Comparison of ENCODE assay signal across 15 cellular contexts in the genomic region with DNA sequence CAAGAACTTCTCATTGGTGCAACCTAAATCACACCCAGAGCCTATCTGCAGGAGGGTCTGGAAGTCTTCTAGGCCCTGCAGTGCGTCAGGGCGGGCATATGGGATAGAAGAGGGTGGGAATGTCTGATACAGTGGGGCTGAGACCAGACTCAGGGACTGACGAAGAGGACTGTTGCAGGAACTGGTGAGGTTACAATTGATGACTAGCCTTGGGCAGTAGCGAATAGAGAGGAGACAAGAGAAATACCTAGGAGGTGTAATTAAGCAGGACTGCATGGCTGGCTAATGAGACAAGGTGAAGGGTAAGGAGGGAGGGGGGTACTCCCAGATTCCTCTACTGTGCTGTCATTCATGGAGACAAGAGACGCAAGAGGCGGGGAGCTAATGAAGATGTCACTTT.
DNase-seq lines count a peak whose midpoint lies in the region; ATAC-seq, FAIRE-seq and TF ChIP-seq lines count a peak whose summit lies in the region.
"Had no signal": no experiment of that assay in that cellular context is flagged by ENCODE, and none has a peak within 500 bp of the region (broad histone marks: within the 10 kb centered on the region; RNA-seq: fewer than 3 reads in every experiment).

No MANE protein-coding gene starts in this region.

- no peak overlapping the region for H4K8ac ChIP-seq in H1 (ENCODE audit: extremely low read depth, insufficient read depth, low read length)

- H3K36me3 ChIP-seq in cardiac muscle cell (no peaks in the 10 kb centered on the region), heart right ventricle (peaks cover 0 to 19% (median 0%) of the 10 kb centered on the region in 9 donors), H1 (ENCODE audit: control insufficient read depth in 2 of 4, insufficient read depth in 4 of 4, low read length in 3 of 4) (no peaks in the 10 kb centered on the region; a peak in 1 of 8 replicates)

- no peak overlapping the region for H3K4ac ChIP-seq in H1 (replicated peaks; ENCODE audit: insufficient read length, low read depth, low read length)

- FAIRE-seq in H1 (lab: Jason Lieb, UNC), result no peak
- FAIRE-seq: GM12878 had no signal

- H3K4me3 ChIP-seq in cardiac muscle cell, result no peak overlapping the region
- H3K4me3 ChIP-seq in heart right ventricle, result no peak overlapping the region
- H3K4me3 ChIP-seq in H1 (ENCODE audit: extremely low read depth in 1 of 4, insufficient read depth in 2 of 4, low read depth in 3 of 4, low read length in 4 of 4), result no peak overlapping the region
- H3K4me3 ChIP-seq: GM12878 had no signal

- H3K18ac ChIP-seq in H1 (ENCODE audit: extremely low read depth, low read length), result no peak overlapping the region

- H3K36me3 Mint-ChIP-seq in nephron progenitor cell (ENCODE audit: low read depth), result peaks cover 53% of the 10 kb centered on the region

- no peak for TF ChIP-seq EP300 in H1 (IDR thresholded peaks at IDR 0.05; ENCODE audit: borderline replicate concordance in 1 of 2, low read depth in 2 of 2, low read length in 2 of 2)

- DNase-seq in cardiac muscle cell (ENCODE audit: low read depth in 1 of 2, low spot score in 1 of 2), result no peak
- DNase-seq in heart right ventricle, result no peak
- DNase-seq in H1 (ENCODE audit: low read depth in 1 of 2, low spot score in 2 of 2), result no peak
- DNase-seq in nephron progenitor cell, result no peak
- no peak for DNase-seq in RPMI8226
- DNase-seq in D341Med (ENCODE audit: low spot score), result no peak
- DNase-seq: Caco-2; CD8-positive, alpha-beta memory T cell had no signal

- H2AFZ ChIP-seq in H1 (ENCODE audit: low read length), result no peak overlapping the region

- H3K4me3 Mint-ChIP-seq in nephron progenitor cell, result no peak overlapping the region
- H3K4me3 Mint-ChIP-seq: CD14-positive monocyte; CD8-positive, alpha-beta memory T cell had no signal

- no peaks in the 10 kb centered on the region for H3K27me3 ChIP-seq in cardiac muscle cell
- H3K27me3 ChIP-seq in heart right ventricle, result no peaks in the 10 kb centered on the region
- no peaks in the 10 kb centered on the region for H3K27me3 ChIP-seq in H1 (replicated peaks in 1 of 4; ENCODE audit: control insufficient read depth in 3 of 4, extremely low read depth in 1 of 4, insufficient read depth in 3 of 4, low read length in 3 of 4)

- H3K4me2 ChIP-seq in H1 (ENCODE audit: insufficient read depth in 1 of 2, low read depth in 2 of 2, low read length in 2 of 2), result no peak overlapping the region

- H3K4me1 Mint-ChIP-seq in nephron progenitor cell, result peaks cover 39% of the 10 kb centered on the region

- H2BK12ac ChIP-seq in H1 (ENCODE audit: low read depth, low read length), result 0 out of 2 replicates have a peak overlapping the region, but pooled peaks have one; percentile 23

- ATAC-seq in heart right ventricle, result no peak
- no peak for ATAC-seq in HG03521 (IDR thresholded peaks at IDR 0.05; ENCODE audit: unreplicated experiment)
- no peak for ATAC-seq in GM19395 (IDR thresholded peaks at IDR 0.05; ENCODE audit: unreplicated experiment)
- ATAC-seq: GM12878, HCT116 had no signal

- H3K9me3 Mint-ChIP-seq in nephron progenitor cell, result no peaks in the 10 kb centered on the region
- H3K9me3 Mint-ChIP-seq: CD14-positive monocyte; CD8-positive, alpha-beta memory T cell had no signal

- POLR2A ChIA-PET in H1 (lab: Charles Lee; ENCODE audit: partially characterized antibody), result interaction anchor here (1.0 to 1.4 kb wide), 2 partner anchors 8 to 11 kb away, joined by 3 to 5 read pairs; no protein-coding TSS in a partner anchor

- H3K56ac ChIP-seq in H1 (replicated peaks; ENCODE audit: insufficient read length, low read depth, low read length), result no peak overlapping the region

- TF ChIP-seq CTCF in cardiac muscle cell (IDR thresholded peaks at IDR 0.05; ENCODE audit: low read depth, low read length), result no peak
- no peak for TF ChIP-seq CTCF in heart right ventricle (IDR thresholded peaks at IDR 0.05)
- no peak for TF ChIP-seq CTCF in H1 (IDR thresholded peaks at IDR 0.05; ENCODE audit: control extremely low read depth in 1 of 3, insufficient read depth in 1 of 3, low read depth in 1 of 3, low read length in 3 of 3)
- no peak for TF ChIP-seq CTCF in nephron progenitor cell (IDR thresholded peaks at IDR 0.05)

- CTCF ChIA-PET in H1 (lab: Charles Lee; ENCODE audit: partially characterized antibody), result interaction anchor here (1.2 to 1.3 kb wide), 2 partner anchors 54 to 57 kb away, joined by 3 read pairs; no protein-coding TSS in a partner anchor

- peaks cover 2% of the 10 kb centered on the region; the same call in 1 of the 2 replicates for H3K79me1 ChIP-seq in H1 (ENCODE audit: low read depth, low read length)

- peak overlapping the region; percentile 38 for H3K27ac Mint-ChIP-seq in nephron progenitor cell

- H3K9ac ChIP-seq in H1 (replicated peaks in 1 of 4; ENCODE audit: extremely low read depth in 1 of 4, low read depth in 3 of 4, low read length in 3 of 4), result no peak overlapping the region

- H3K14ac ChIP-seq in H1 (ENCODE audit: insufficient read length), result no peak overlapping the region

- H2BK120ac ChIP-seq in H1 (replicated peaks; ENCODE audit: low read depth, low read length), result no peak overlapping the region

- H2BK15ac ChIP-seq in H1 (ENCODE audit: low read length), result no peak overlapping the region

- peaks cover 3% of the 10 kb centered on the region for H3K27me3 Mint-ChIP-seq in nephron progenitor cell (ENCODE audit: low read depth, poor library complexity)
- H3K27me3 Mint-ChIP-seq: CD8-positive, alpha-beta memory T cell had no signal

- no peak overlapping the region for H3K23ac ChIP-seq in H1 (ENCODE audit: insufficient read length)

- no peak for TF ChIP-seq POLR2A in H1 (IDR thresholded peaks at IDR 0.05; ENCODE audit: control extremely low read depth in 1 of 2, low read depth in 2 of 2, low read length in 2 of 2)

- 95 to 96% methylated on average over 6 of the region's 6 CpGs for WGBS in heart right ventricle, 2 donors
- 91% methylated on average over 6 of the region's 6 CpGs; no CpG with 5 or more reads in 1 of the 2 experiments for WGBS in H1 (ENCODE audit: extremely low coverage in 1 of 2, insufficient coverage in 1 of 2, insufficient read length in 1 of 2, insufficient replicate concordance in 2 of 2, low coverage in 1 of 2, low lambda C conversion rate in 2 of 2, missing lambda C conversion rate in 1 of 2), 2 experiments

- H3K9me3 ChIP-seq in cardiac muscle cell (ENCODE audit: low read depth) (no peaks in the 10 kb centered on the region), heart right ventricle (no peaks in the 10 kb centered on the region), H1 (ENCODE audit: insufficient read depth in 2 of 2, low read depth in 1 of 2, low read length in 1 of 2) (0 out of 4 replicates have a peak, but pooled peaks cover 0 to 2% of the 10 kb centered on the region in 2 experiments)
- H3K9me3 ChIP-seq: Caco-2 had no signal

- no peak overlapping the region for H2BK20ac ChIP-seq in H1 (ENCODE audit: low read length)

- H2BK5ac ChIP-seq in H1 (ENCODE audit: low read depth, low read length), result no peak overlapping the region

- H4K5ac ChIP-seq in H1 (ENCODE audit: insufficient read length, low read depth, low read length), result no peak overlapping the region

- no peaks in the 10 kb centered on the region for H3K79me2 ChIP-seq in H1 (ENCODE audit: control insufficient read depth in 1 of 2, insufficient read depth in 2 of 2, low read length in 2 of 2)

- no peak overlapping the region for H4K91ac ChIP-seq in H1 (replicated peaks; ENCODE audit: insufficient read length, low read length)

- H3K23me2 ChIP-seq in H1 (ENCODE audit: low read depth, low read length), result no peaks in the 10 kb centered on the region

- H3K4me1 ChIP-seq in cardiac muscle cell (ENCODE audit: low read depth) (peaks cover 4% of the 10 kb centered on the region), heart right ventricle (peaks cover 0 to 34% (median 26%) of the 10 kb centered on the region in 9 donors), H1 (replicated peaks in 1 of 4; ENCODE audit: control insufficient read depth in 3 of 4, insufficient read depth in 4 of 4, low read length in 3 of 4) (no peaks in the 10 kb centered on the region)

- TF ChIP-seq RAD21 in H1 (IDR thresholded peaks at IDR 0.05 in 1 of 2, conservative IDR thresholded peaks at IDR 0.05 in 1 of 2; ENCODE audit: low read depth in 2 of 2, low read length in 2 of 2), result no peak

- H3K27ac ChIP-seq in cardiac muscle cell (peak overlapping the region; percentile 34), heart right ventricle (no peak overlapping the region), H1 (ENCODE audit: low read depth, low read length) (no peak overlapping the region)
- H3K27ac ChIP-seq: 22Rv1, HL-60 had no signal

- no peaks in the 10 kb centered on the region for H4K20me1 ChIP-seq in H1 (replicated peaks in 1 of 2; ENCODE audit: control insufficient read depth in 1 of 2, insufficient read depth in 2 of 2, low read length in 2 of 2)

- no peak overlapping the region for H2AK5ac ChIP-seq in H1 (ENCODE audit: low read depth, low read length)

- intact Hi-C loops in heart right ventricle (cut with DNase I), result no loop called here

TF ChIP-seq in H1, 55 proteins besides CTCF, POLR2A, EP300 and RAD21 (continues in another document):
- no peak for TF ChIP-seq TAF1 (IDR thresholded peaks at IDR 0.05; ENCODE audit: low read depth, low read length)
- no peak for TF ChIP-seq SRF (IDR thresholded peaks at IDR 0.05; ENCODE audit: low read depth, low read length)
- TF ChIP-seq RXRA (IDR thresholded peaks at IDR 0.05; ENCODE audit: insufficient read depth, low read depth, low read length), result no peak
- TF ChIP-seq SIRT6 (IDR thresholded peaks at IDR 0.05; ENCODE audit: low read length), result no peak
- TF ChIP-seq EGR1 (IDR thresholded peaks at IDR 0.05; ENCODE audit: borderline replicate concordance, low read depth, low read length), result no peak
- TF ChIP-seq ASH2L (IDR thresholded peaks at IDR 0.05; ENCODE audit: low read length), result no peak
- TF ChIP-seq BCL11A (IDR thresholded peaks at IDR 0.05; ENCODE audit: low read depth in 2 of 2, low read length in 2 of 2), result no peak
- no peak for TF ChIP-seq YY1 (IDR thresholded peaks at IDR 0.05; ENCODE audit: low read depth, low read length)
